In genomic region chr12:123049398-123050250, GRCh38 we compare ENCODE assay signal across 12 cellular contexts.
DNase-seq lines count a peak whose midpoint lies in the region; ATAC-seq and TF ChIP-seq lines count a peak whose summit lies in the region.
"Had no signal": no experiment of that assay in that cellular context is flagged by ENCODE, and none has a peak within 500 bp of the region (broad histone marks: within the 10 kb centered on the region; RNA-seq: fewer than 3 reads in every experiment).

No MANE protein-coding gene starts in this region.

- H3K36me3 ChIP-seq in endodermal cell (ENCODE audit: control insufficient read depth, insufficient read depth, low read length) (no peaks in the 10 kb centered on the region), muscle layer of duodenum (ENCODE audit: control insufficient read depth in 1 of 2, insufficient read depth in 2 of 2, low read length in 2 of 2) (no peaks in the 10 kb centered on the region), vagina (no peaks in the 10 kb centered on the region)

- no peak overlapping the region for H3K27ac Mint-ChIP-seq in endodermal cell
- H3K27ac Mint-ChIP-seq: activated CD4-positive, alpha-beta T cell treated with anti-CD3 and anti-CD28 coated beads, Interleukin-2, amount 10 ng/mL, durations not matched to agents 7 days and 5 days; progenitor cell of endocrine pancreas had no signal

- H3K9me3 ChIP-seq in endodermal cell (ENCODE audit: control insufficient read depth, low read length) = no peaks in the 10 kb centered on the region
- no peaks in the 10 kb centered on the region for H3K9me3 ChIP-seq in muscle layer of duodenum (ENCODE audit: control insufficient read depth in 1 of 2, low read length in 2 of 2)
- H3K9me3 ChIP-seq in vagina = no peaks in the 10 kb centered on the region

- TF ChIP-seq CTCF in endodermal cell (conservative IDR thresholded peaks at IDR 0.05) = no peak
- no peak for TF ChIP-seq CTCF in vagina (IDR thresholded peaks at IDR 0.05)

- no peak overlapping the region for H3K9ac ChIP-seq in endodermal cell (ENCODE audit: extremely low read depth, low read length, poor library complexity, severe bottlenecking)

- no peak for ATAC-seq in GM18861 (IDR thresholded peaks at IDR 0.05; ENCODE audit: unreplicated experiment)

- H3K9me3 Mint-ChIP-seq in endodermal cell = no peaks in the 10 kb centered on the region
- H3K9me3 Mint-ChIP-seq: activated CD4-positive, alpha-beta T cell treated with anti-CD3 and anti-CD28 coated beads, Interleukin-2, amount 10 ng/mL, durations not matched to agents 7 days and 5 days had no signal

- 86 to 93% methylated on average over 7 to 8 of the region's 8 CpGs for WGBS in endodermal cell (ENCODE audit: insufficient coverage in 1 of 2, insufficient read length in 1 of 2), 2 experiments

- H3K4me3 ChIP-seq in endodermal cell (ENCODE audit: low read length) = no peak overlapping the region
- no peak overlapping the region for H3K4me3 ChIP-seq in muscle layer of duodenum (ENCODE audit: low read depth in 1 of 2, low read length in 2 of 2)
- no peak overlapping the region for H3K4me3 ChIP-seq in vagina

- DNase-seq in NCI-H82 (lab: John Stamatoyannopoulos, UW) (peak; percentile 30), NCI-H82 treated with DMSO at 0.1 percent for 48 hours (lab: John Stamatoyannopoulos, UW; ENCODE audit: unreplicated experiment) (no peak), endodermal cell (no peak), vagina (ENCODE audit: extremely low spot score in 2 of 2) (no peak), NCI-H1105 (lab: John Stamatoyannopoulos, UW) (no peak), DMS79 treated with DMSO at 0.1 percent for 48 hours (lab: John Stamatoyannopoulos, UW) (no peak)
- DNase-seq: activated CD4-positive, alpha-beta T cell treated with anti-CD3 and anti-CD28 coated beads, Interleukin-2, amount 10 ng/mL, durations not matched to agents 7 days and 5 days; DND-41; NCI-H1417 had no signal

- H3K36me3 Mint-ChIP-seq in endodermal cell (ENCODE audit: low read depth) = no peaks in the 10 kb centered on the region

- H3K4me1 ChIP-seq in endodermal cell (ENCODE audit: control insufficient read depth, insufficient read depth, low read length) (peaks cover 16% of the 10 kb centered on the region), muscle layer of duodenum (ENCODE audit: control insufficient read depth in 1 of 2, insufficient read depth in 2 of 2, low read length in 2 of 2) (peaks cover 0 to 50% of the 10 kb centered on the region in 2 donors), vagina (peaks cover 24% of the 10 kb centered on the region)

- intact Hi-C loops in vagina (cut with DNase I) = loop anchor here (2.0 kb wide), 1 partner anchor 55 kb away; no protein-coding TSS in a partner anchor

- H3K27me3 ChIP-seq in endodermal cell (ENCODE audit: control insufficient read depth, insufficient read depth, low read length, poor library complexity, severe bottlenecking) (no peaks in the 10 kb centered on the region), muscle layer of duodenum (ENCODE audit: low read depth, low read length) (no peaks in the 10 kb centered on the region), vagina (no peaks in the 10 kb centered on the region)

- no peaks in the 10 kb centered on the region for H3K27me3 Mint-ChIP-seq in endodermal cell (ENCODE audit: insufficient read depth)
- H3K27me3 Mint-ChIP-seq: activated CD4-positive, alpha-beta T cell treated with anti-CD3 and anti-CD28 coated beads, Interleukin-2, amount 10 ng/mL, durations not matched to agents 7 days and 5 days had no signal

- TF ChIP-seq POLR2A in vagina (IDR thresholded peaks at IDR 0.05) = no peak

- no peak overlapping the region for H3K4me3 Mint-ChIP-seq in endodermal cell
- H3K4me3 Mint-ChIP-seq: activated CD4-positive, alpha-beta T cell treated with anti-CD3 and anti-CD28 coated beads, Interleukin-2, amount 10 ng/mL, durations not matched to agents 7 days and 5 days had no signal

- H3K27ac ChIP-seq in endodermal cell (ENCODE audit: low read depth, low read length) (peak overlapping the region; percentile 8), muscle layer of duodenum (ENCODE audit: low read length) (peak overlapping the region; percentile 40), vagina (peak overlapping the region; percentile 58)

- H3K4me1 Mint-ChIP-seq in endodermal cell = peaks cover 32% of the 10 kb centered on the region

Comparison
In these comparisons a context has a peak if more than half of its experiments do, and no peak if none do; other contexts are left out.
1. H3K27ac ChIP-seq: peak in every context shown above with its lines; median percentile 58 in vagina; 40 in muscle layer of duodenum; 8 in endodermal cell.